Comparison of ENCODE assay signal across 8 cellular contexts in genomic region chr5:172766287-172767104, GRCh38. TPM values are rescaled to one million over a fixed set of nuclear protein-coding genes. Genes with fewer than 3 reads are reported as not detected.
DNase-seq lines count a peak whose midpoint lies in the region; ATAC-seq, FAIRE-seq and TF ChIP-seq lines count a peak whose summit lies in the region.

No MANE protein-coding gene starts in this region.

- FAIRE-seq in small intestine (lab: Jason Lieb, UNC): no peak

- H2AFZ ChIP-seq in PC-9: no peak overlapping the region

- CTCF ChIA-PET in PC-9 (lab: Charles Lee): interaction anchor here (0.7 kb wide), 1 partner anchor 1112 kb away, joined by 9 read pairs; no protein-coding TSS in a partner anchor

- DNase-seq in CD4-positive, CD25-positive, alpha-beta regulatory T cell: peak in 2 of 3 donors; percentile 44 to 54
- DNase-seq in PC-9: no peak
- DNase-seq in cerebellum (ENCODE audit: low spot score): peak; percentile 76
- DNase-seq in small intestine: peak; percentile 71
- DNase-seq in NCI-H2196 treated with DMSO at 0.1 percent for 48 hours (lab: John Stamatoyannopoulos, UW; ENCODE audit: unreplicated experiment): no peak
- DNase-seq in SKM-1 (lab: John Stamatoyannopoulos, UW; ENCODE audit: unreplicated experiment): no peak

- BruUV-seq in PC-9 (replicated peaks; lab: Mats Ljungman, UMichigan): no TSS peak

- peaks cover 29% of the 10 kb centered on the region for H4K20me1 ChIP-seq in PC-9 (ENCODE audit: insufficient read depth)

- intact Hi-C loops in PC-9 (cut with micrococcal nuclease; ENCODE audit: unreplicated experiment): loop anchor here (10.0 kb wide), 1 partner anchor 288 kb away; the partner anchor contains the start of gene CREBRF

- H3K36me3 Mint-ChIP-seq in CD4-positive, CD25-positive, alpha-beta regulatory T cell: peaks cover 8% of the 10 kb centered on the region

- WGBS in small intestine, 3 donors: 33 to 48% (median 34%) methylated on average over 16 of the region's 16 CpGs

- TF ChIP-seq CTCF in PC-9 (conservative IDR thresholded peaks at IDR 0.05): no peak

- peaks cover 15% of the 10 kb centered on the region for H3K27me3 Mint-ChIP-seq in CD4-positive, CD25-positive, alpha-beta regulatory T cell

- H3K9me3 ChIP-seq in CD4-positive, CD25-positive, alpha-beta regulatory T cell (ENCODE audit: control insufficient read depth in 2 of 2, low read length in 2 of 2): no peaks in the 10 kb centered on the region
- H3K9me3 ChIP-seq in PC-9 (ENCODE audit: insufficient read depth, low read depth) (no peaks in the 10 kb centered on the region), small intestine (ENCODE audit: control insufficient read depth, low read depth) (no peaks in the 10 kb centered on the region)

- peak overlapping the region; percentile 100 for H3K27ac ChIP-seq in CD4-positive, CD25-positive, alpha-beta regulatory T cell (ENCODE audit: insufficient read depth, low read length, poor library complexity, severe bottlenecking)
- H3K27ac ChIP-seq in PC-9 (peak overlapping the region; percentile 42), layer of hippocampus (ENCODE audit: low read depth, low read length) (peak overlapping the region; percentile 91), small intestine (ENCODE audit: low read depth in 1 of 2, low read length in 1 of 2) (peak overlapping the region; percentile 88 to 96)

- peaks cover 0 to 2% (median 0%) of the 10 kb centered on the region in 7 donors for H3K9me3 Mint-ChIP-seq in CD4-positive, CD25-positive, alpha-beta regulatory T cell

- peak overlapping the region; percentile 68 for H3K4me3 ChIP-seq in CD4-positive, CD25-positive, alpha-beta regulatory T cell (ENCODE audit: low read depth, low read length)
- H3K4me3 ChIP-seq in PC-9 (no peak overlapping the region), small intestine (ENCODE audit: low read depth in 1 of 2, low read length in 2 of 2) (peak overlapping the region in 1 of 2 donors; percentile 32)

- H3F3A ChIP-seq in PC-9 (ENCODE audit: insufficient read depth, low read depth): peaks cover 38% of the 10 kb centered on the region

- no peaks in the 10 kb centered on the region for H3K9me2 ChIP-seq in PC-9 (ENCODE audit: insufficient read depth)

- H3K4me1 ChIP-seq in CD4-positive, CD25-positive, alpha-beta regulatory T cell (ENCODE audit: control insufficient read depth, insufficient read depth, low read length, poor library complexity, severe bottlenecking): peaks cover 54% of the 10 kb centered on the region
- peaks cover 33% of the 10 kb centered on the region for H3K4me1 ChIP-seq in PC-9 (replicated peaks; ENCODE audit: insufficient read depth)
- peaks cover 0 to 2% of the 10 kb centered on the region in 2 donors for H3K4me1 ChIP-seq in small intestine (ENCODE audit: control insufficient read depth in 2 of 2, insufficient read depth in 1 of 2, low read depth in 1 of 2, low read length in 1 of 2)

- peaks cover 29% of the 10 kb centered on the region for H3K79me2 ChIP-seq in PC-9 (ENCODE audit: low read depth)

- POLR2A ChIA-PET in PC-9 (lab: Charles Lee; ENCODE audit: unreplicated experiment): interaction anchor here (0.5 to 0.6 kb wide), 2 partner anchors 29 to 187 kb away, joined by 3 to 6 read pairs; no protein-coding TSS in a partner anchor

- no peak for ATAC-seq in CD4-positive, CD25-positive, alpha-beta regulatory T cell (ENCODE audit: low read depth in 2 of 2)
- no peak for ATAC-seq in HG03108 (IDR thresholded peaks at IDR 0.05; ENCODE audit: unreplicated experiment)

- H3K27ac Mint-ChIP-seq in CD4-positive, CD25-positive, alpha-beta regulatory T cell: peak overlapping the region; percentile 91 to 100 (median 99)

- H3K4me2 ChIP-seq in PC-9: 0 out of 2 replicates have a peak overlapping the region, but pooled peaks have one; percentile 51

- no peaks in the 10 kb centered on the region for H3K27me3 ChIP-seq in CD4-positive, CD25-positive, alpha-beta regulatory T cell (ENCODE audit: control insufficient read depth, insufficient read depth, low read length)
- H3K27me3 ChIP-seq in PC-9 (ENCODE audit: insufficient read depth, low read depth) (no peaks in the 10 kb centered on the region), layer of hippocampus (ENCODE audit: control insufficient read depth, insufficient read depth, low read length) (no peaks in the 10 kb centered on the region), small intestine (ENCODE audit: control insufficient read depth in 2 of 2, insufficient read depth in 2 of 2, low read length in 2 of 2) (no peaks in the 10 kb centered on the region)

- H3K4me1 Mint-ChIP-seq in CD4-positive, CD25-positive, alpha-beta regulatory T cell: peaks cover 26 to 66% (median 40%) of the 10 kb centered on the region in 4 donors

- H3K4me3 Mint-ChIP-seq in CD4-positive, CD25-positive, alpha-beta regulatory T cell: peak overlapping the region; percentile 83 to 97 (median 90)

- peaks cover 25% of the 10 kb centered on the region for H3K36me3 ChIP-seq in CD4-positive, CD25-positive, alpha-beta regulatory T cell (ENCODE audit: control insufficient read depth, insufficient read depth, low read length)
- H3K36me3 ChIP-seq in PC-9 (ENCODE audit: low read depth) (peaks cover 25% of the 10 kb centered on the region; the same call in 1 of the 2 replicates), small intestine (ENCODE audit: control insufficient read depth in 2 of 2, insufficient read depth in 2 of 2, low read length in 2 of 2) (peaks cover 5 to 18% of the 10 kb centered on the region in 2 donors)

RNA-seq across cellular contexts. Expression of gene DUSP1, which starts 4.5 kb away (rescaled TPM):
- total RNA-seq in CD4-positive, CD25-positive, alpha-beta regulatory T cell: 2,095 TPM
- 100 to 1,000 TPM; 298 to 551 (median 412) TPM for polyA plus RNA-seq in CD4-positive, CD25-positive, alpha-beta regulatory T cell
- total RNA-seq in PC-9 (2021) (10.3 and 18.4 TPM in 2 replicates), cerebellum (36.9 TPM)
- polyA plus RNA-seq in small intestine: 100 to 1,000 TPM in 1 of 3 donors, 10 to 100 TPM in 2; 64.4 to 216 (median 65.4) TPM

Comparison
In these comparisons a context has a peak if more than half of its experiments do, and no peak if none do; other contexts are left out.
1. DNase-seq: peak in CD4-positive, CD25-positive, alpha-beta regulatory T cell (2 of 3), cerebellum (single experiment) and small intestine (single experiment); none in PC-9 (0 of 2), NCI-H2196 treated with DMSO at 0.1 percent for 48 hours (single experiment) and SKM-1 (single experiment).
2. H3K27ac ChIP-seq: peak in every context shown above with its lines; median percentile 100 in CD4-positive, CD25-positive, alpha-beta regulatory T cell; 92 in small intestine; 91 in layer of hippocampus; 42 in PC-9.
3. RNA of gene DUSP1, which starts 4.5 kb away (total RNA-seq): 2,095 TPM in CD4-positive, CD25-positive, alpha-beta regulatory T cell (single experiment); 36.9 TPM in cerebellum (single experiment) and 10.3 to 18.4 TPM in PC-9; every median in the first group is over 10 times any median in the second.